In genomic region chr4:109301691-109302365, GRCh38 we compare ENCODE assay signal across 8 cellular contexts. TPM values are rescaled to one million over a fixed set of nuclear protein-coding genes. Genes with fewer than 3 reads are reported as not detected.
DNase-seq lines count a peak whose midpoint lies in the region; ATAC-seq and TF ChIP-seq lines count a peak whose summit lies in the region.

No MANE protein-coding gene starts in this region.

- no peak overlapping the region for H3K27ac ChIP-seq in tibial artery

- intact Hi-C loops in lower leg skin (cut with DNase I; ENCODE audit: low total_unique reads) = no loop called here
- intact Hi-C loops in tibial artery (cut with DNase I; ENCODE audit: low total_unique reads) = no loop called here

- 6 to 8% methylated on average over 33 to 40 of the region's 40 CpGs for WGBS in lower leg skin, 2 donors

- peak overlapping the region; percentile 32 to 45 for H3K4me3 ChIP-seq in cardiac fibroblast (replicated peaks in 1 of 2; ENCODE audit: low read depth in 2 of 2, low read length in 2 of 2)
- H3K4me3 ChIP-seq in lower leg skin (ENCODE audit: low read depth, poor library complexity, severe bottlenecking) = peak overlapping the region; percentile 40
- peak overlapping the region; percentile 54 to 59 for H3K4me3 ChIP-seq in tibial artery

- DNase-seq in activated CD8-positive, alpha-beta memory T cell treated with anti-CD3 and anti-CD28 coated beads for 24 hours = peak; percentile 57
- no peak for DNase-seq in activated CD8-positive, alpha-beta memory T cell treated with anti-CD3 and anti-CD28 coated beads, Interleukin-2, amount 50 U/mL, for 4 hours
- DNase-seq in cardiac fibroblast (ENCODE audit: low read depth in 2 of 2) = no peak
- no peak for DNase-seq in lower leg skin (ENCODE audit: low spot score in 2 of 2)
- DNase-seq in tibial artery = no peak
- no peak for DNase-seq in cerebellum (ENCODE audit: low spot score)

- no peaks in the 10 kb centered on the region for H3K9me3 ChIP-seq in tibial artery

- ATAC-seq in HG03378 (IDR thresholded peaks at IDR 0.05; ENCODE audit: unreplicated experiment) (no peak), HG03571 (IDR thresholded peaks at IDR 0.05; ENCODE audit: unreplicated experiment) (no peak)

- TF ChIP-seq POLR2A in lower leg skin (IDR thresholded peaks at IDR 0.05) = no peak

- no peak for TF ChIP-seq CTCF in cardiac fibroblast (IDR thresholded peaks at IDR 0.05; ENCODE audit: low read depth, low read length)
- TF ChIP-seq CTCF in lower leg skin (IDR thresholded peaks at IDR 0.05) = no peak
- TF ChIP-seq CTCF in tibial artery (IDR thresholded peaks at IDR 0.05) = no peak

- H3K27me3 ChIP-seq in tibial artery = peaks cover 0 to 44% of the 10 kb centered on the region in 2 donors

- H3K36me3 ChIP-seq in tibial artery = no peaks in the 10 kb centered on the region

- H3K4me1 ChIP-seq in tibial artery = peaks cover 7 to 19% (median 18%) of the 10 kb centered on the region in 4 donors

RNA-seq across cellular contexts. Expression of gene COL25A1, which starts 0.6 kb away (rescaled TPM):
- 1 to 10 TPM in 2 of 4 donors, under 1 TPM in 2; 0.42 to 2.4 (median 1.5) TPM for total RNA-seq in lower leg skin
- total RNA-seq in cerebellum = 21.9 TPM
